In genomic region chr22:35368386-35368785, GRCh38 we compare ENCODE assay signal across 22 cellular contexts.
"Had no signal": no experiment of that assay in that cellular context is flagged by ENCODE, and none has a peak within 500 bp of the region (broad histone marks: within the 10 kb centered on the region; RNA-seq: fewer than 3 reads in every experiment).

No MANE protein-coding gene starts in this region.

- H3K27ac Mint-ChIP-seq: activated CD4-positive, alpha-beta T cell treated with anti-CD3 and anti-CD28 coated beads, Interleukin-2, amount 10 ng/mL, durations not matched to agents 24 days and 14 days; activated CD8-positive, alpha-beta T cell treated with anti-CD3 and anti-CD28 coated beads, Interleukin-2, amount 10 ng/mL, durations not matched to agents 7 days and 5 days; activated naive CD4-positive, alpha-beta T cell treated with anti-CD3 and anti-CD28 coated beads, Interleukin-2, amount 50 U/mL, for 24 hours; stimulated activated naive B cell treated with anti-CD40 and anti-IgM and Interleukin-4, amounts not matched to agents 10 μg/mL and 1 μg/mL and 100 μg/mL, for 72 hours; T-helper 1 cell treated with Interleukin-12 subunit alpha and Interleukin-12 subunit beta and Interleukin-4 antibody, amounts not matched to agents 30 μg/mL and 1 μg/mL, for 36 hours had no signal

- ATAC-seq: activated CD4-positive, CD25-positive, alpha-beta regulatory T cell treated with anti-CD3 and anti-CD28 coated beads, Interleukin-2, amount 50 U/mL, for 24 hours; activated CD8-positive, alpha-beta T cell treated with anti-CD3 and anti-CD28 coated beads, Interleukin-2, amount 10 ng/mL, durations not matched to agents 7 days and 5 days had no signal

- H3K4me3 ChIP-seq: right lobe of liver, skin epidermis, testis had no signal

- H3K9me3 Mint-ChIP-seq: activated CD4-positive, alpha-beta T cell treated with anti-CD3 and anti-CD28 coated beads, Interleukin-2, amount 10 ng/mL, durations not matched to agents 24 days and 14 days; activated naive CD4-positive, alpha-beta T cell treated with anti-CD3 and anti-CD28 coated beads, Interleukin-2, amount 50 U/mL, for 24 hours; memory B cell; T-helper 1 cell treated with Interleukin-12 subunit alpha and Interleukin-12 subunit beta and Interleukin-4 antibody, amounts not matched to agents 30 μg/mL and 1 μg/mL, for 36 hours had no signal

- H3K27me3 ChIP-seq: right lobe of liver, testis had no signal

- H3K27me3 Mint-ChIP-seq: memory B cell; stimulated activated naive B cell treated with anti-CD40 and anti-IgM and Interleukin-4, amounts not matched to agents 10 μg/mL and 1 μg/mL and 100 μg/mL, for 72 hours had no signal

- H3K9me3 ChIP-seq: right lobe of liver, testis had no signal

- H3K27ac ChIP-seq: right lobe of liver, skin epidermis had no signal

- DNase-seq: activated CD4-positive, alpha-beta T cell treated with anti-CD3 and anti-CD28 coated beads, Interleukin-2, amount 10 ng/mL, durations not matched to agents 24 days and 14 days; activated CD8-positive, alpha-beta T cell treated with anti-CD3 and anti-CD28 coated beads, Interleukin-2, amount 10 ng/mL, durations not matched to agents 7 days and 5 days; activated gamma-delta T cell treated with Interleukin-2 at 50 U/mL for 16 hours; activated T-cell treated with anti-CD3 and anti-CD28 coated beads, Interleukin-2, amount 50 U/mL, for 1 hour; aorta; effector memory CD4-positive, alpha-beta T cell; foreskin melanocyte; glutamatergic neuron; hypothalamus; occipital lobe; right lobe of liver; stimulated activated CD4-positive, alpha-beta T cell treated with anti-CD3 and anti-CD28 coated beads, Interleukin-2, amount 100 ng/mL, for 24 hours; stimulated activated naive B cell treated with anti-CD40 and anti-IgM and Interleukin-4, amounts not matched to agents 10 μg/mL and 1 μg/mL and 100 μg/mL, for 72 hours; T1000; testis; trophoblast cell had no signal

- H3K36me3 Mint-ChIP-seq: activated naive CD4-positive, alpha-beta T cell treated with anti-CD3 and anti-CD28 coated beads, Interleukin-2, amount 50 U/mL, for 24 hours; brain; memory B cell had no signal

- H3K36me3 ChIP-seq: right lobe of liver had no signal

- H3K4me3 Mint-ChIP-seq: activated CD4-positive, alpha-beta T cell treated with anti-CD3 and anti-CD28 coated beads, Interleukin-2, amount 10 ng/mL, durations not matched to agents 24 days and 14 days; activated CD8-positive, alpha-beta T cell treated with anti-CD3 and anti-CD28 coated beads, Interleukin-2, amount 10 ng/mL, durations not matched to agents 7 days and 5 days; activated naive CD4-positive, alpha-beta T cell treated with anti-CD3 and anti-CD28 coated beads, Interleukin-2, amount 50 U/mL, for 24 hours; brain; memory B cell; stimulated activated naive B cell treated with anti-CD40 and anti-IgM and Interleukin-4, amounts not matched to agents 10 μg/mL and 1 μg/mL and 100 μg/mL, for 72 hours; T-helper 1 cell treated with Interleukin-12 subunit alpha and Interleukin-12 subunit beta and Interleukin-4 antibody, amounts not matched to agents 30 μg/mL and 1 μg/mL, for 36 hours had no signal
